In the genomic region with DNA sequence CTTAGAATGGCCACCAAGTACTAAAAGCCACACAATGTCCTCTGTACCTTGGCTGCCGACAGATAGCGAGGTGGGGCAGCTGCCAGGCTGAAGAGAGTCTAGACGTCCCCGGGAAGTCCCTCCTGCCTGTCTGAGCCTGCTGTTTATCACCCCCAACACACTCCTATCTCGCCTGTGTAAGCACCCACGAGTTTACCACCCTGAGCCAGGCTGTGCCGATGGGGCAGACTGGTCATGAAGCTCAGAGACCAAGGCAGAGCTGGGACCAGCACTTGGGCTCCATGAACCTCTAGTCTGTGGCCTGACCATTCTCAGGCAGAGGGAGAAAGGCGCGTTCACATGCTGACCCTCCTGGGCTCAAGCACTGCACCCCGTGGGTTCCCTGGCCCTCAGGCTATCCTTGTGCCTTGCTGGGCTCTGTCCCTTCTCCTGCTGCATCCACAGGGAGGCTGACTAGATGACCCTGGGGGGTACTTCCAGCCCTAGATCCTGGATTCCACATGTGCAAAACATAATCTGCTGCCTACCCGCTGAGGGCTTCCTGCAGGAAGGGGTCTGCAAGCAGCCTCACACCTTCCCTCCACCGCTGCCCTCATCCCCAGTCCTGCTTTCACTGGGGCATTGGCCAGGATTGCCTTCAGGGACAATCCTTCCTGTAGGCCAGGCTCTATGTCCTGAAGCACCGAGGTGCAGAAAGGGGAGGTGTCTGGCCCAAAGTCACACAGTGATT, we compare ENCODE assay signal across 1 cellular context.
TF ChIP-seq lines count a peak whose summit lies in the region.

No MANE protein-coding gene starts in this region.

TF ChIP-seq in IMR-90, 13 proteins besides CTCF, POLR2A, EP300 and RAD21:
- TF ChIP-seq RFX5 (IDR thresholded peaks at IDR 0.05; ENCODE audit: low read depth, low read length) (no peak), RCOR1 (IDR thresholded peaks at IDR 0.05; ENCODE audit: insufficient replicate concordance, low read length) (no peak)
TF ChIP-seq in IMR-90: peak in this region for 0.
